16 cellular contexts compared by ENCODE assay signal in the genomic region with DNA sequence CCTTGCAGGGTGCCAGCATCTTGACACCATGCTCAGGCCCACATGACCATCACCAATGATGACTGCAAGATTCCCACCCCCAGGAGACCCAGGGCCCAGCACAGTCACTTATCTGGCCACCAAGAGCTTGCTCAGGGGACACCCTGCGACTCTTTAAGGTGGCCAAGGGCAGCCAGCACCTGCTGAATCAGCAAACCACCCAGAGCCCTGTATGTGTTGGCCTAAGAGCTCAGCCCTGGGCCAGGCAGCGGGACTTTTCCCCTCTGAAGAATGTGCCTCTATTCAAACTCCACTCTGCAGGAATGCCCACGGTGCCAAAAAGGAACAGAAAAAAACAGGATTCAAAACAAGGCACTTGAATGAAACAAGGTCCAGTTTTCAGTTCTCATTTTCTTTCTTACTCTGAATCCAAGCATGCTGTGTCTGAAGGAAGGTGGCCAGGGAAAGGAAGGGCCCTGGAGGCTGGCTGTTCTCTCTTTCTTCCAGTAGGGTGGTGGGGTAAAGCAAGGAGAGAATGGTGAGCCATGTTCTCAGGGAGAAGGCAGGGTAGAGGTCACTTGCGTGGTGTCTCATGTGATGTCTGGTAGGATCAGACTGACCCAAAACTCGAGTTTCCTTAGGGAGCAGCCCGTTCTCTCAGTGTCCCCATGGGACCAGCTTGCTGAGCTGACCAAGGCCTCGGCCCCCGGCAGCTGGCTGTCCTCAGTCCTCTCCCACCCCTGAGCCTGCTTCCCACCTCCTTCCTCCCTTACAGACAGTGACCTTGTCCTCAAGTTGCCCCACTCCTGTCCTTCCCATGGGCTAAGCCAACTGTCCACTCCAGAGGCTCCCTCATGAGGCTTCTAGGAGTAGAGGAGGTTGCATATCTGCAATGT.
DNase-seq lines count a peak whose midpoint lies in the region; ATAC-seq and TF ChIP-seq lines count a peak whose summit lies in the region.
"Had no signal": no experiment of that assay in that cellular context is flagged by ENCODE, and none has a peak within 500 bp of the region (broad histone marks: within the 10 kb centered on the region; RNA-seq: fewer than 3 reads in every experiment).

No MANE protein-coding gene starts in this region.

- ATAC-seq in WTC11 (peak; percentile 44; the same call in 1 of the 2 replicates), HG03378 (IDR thresholded peaks at IDR 0.05; ENCODE audit: unreplicated experiment) (no peak), HG03135 (IDR thresholded peaks at IDR 0.05; ENCODE audit: unreplicated experiment) (no peak)
- ATAC-seq: K562 had no signal

- no peak for TF ChIP-seq EP300 in esophagus muscularis mucosa (IDR thresholded peaks at IDR 0.05)

- H3K27me3 ChIP-seq in esophagus muscularis mucosa, result no peaks in the 10 kb centered on the region
- H3K27me3 ChIP-seq in subcutaneous abdominal adipose tissue (ENCODE audit: control insufficient read depth in 5 of 5, insufficient read depth in 4 of 5, low read length in 5 of 5), result no peaks in the 10 kb centered on the region
- H3K27me3 ChIP-seq: SJCRH30 had no signal

- POLR2A ChIA-PET in WTC11 (lab: Charles Lee), result no interaction called here

- DNase-seq in WTC11 (ENCODE audit: low spot score) (no peak), esophagus muscularis mucosa (ENCODE audit: extremely low spot score) (no peak), medulla oblongata (ENCODE audit: extremely low spot score) (peak; percentile 57), KG1 (lab: John Stamatoyannopoulos, UW) (no peak), amniotic stem cell (lab: John Stamatoyannopoulos, UW) (no peak)
- DNase-seq: activated CD4-positive, alpha-beta T cell treated with anti-CD3 and anti-CD28 coated beads, Interleukin-2, amount 10 ng/mL, durations not matched to agents 7 days and 5 days; activated T-cell treated with anti-CD3 and anti-CD28 coated beads, Interleukin-2, amount 50 U/mL, for 24 hours; NCI-H1417 treated with DMSO at 0.1 percent for 48 hours; NCI-H345; SJCRH30; T-helper 9 cell had no signal

- no peaks in the 10 kb centered on the region for H3K36me3 Mint-ChIP-seq in WTC11

- no peaks in the 10 kb centered on the region for H3K27me3 Mint-ChIP-seq in WTC11 (ENCODE audit: low read depth)
- H3K27me3 Mint-ChIP-seq: activated CD4-positive, alpha-beta T cell treated with anti-CD3 and anti-CD28 coated beads, Interleukin-2, amount 10 ng/mL, durations not matched to agents 7 days and 5 days; activated T-cell treated with anti-CD3 and anti-CD28 coated beads, Interleukin-2, amount 50 U/mL, for 24 hours had no signal

- H3K9ac ChIP-seq in subcutaneous abdominal adipose tissue (ENCODE audit: low read length in 5 of 5), result no peak overlapping the region
- H3K9ac ChIP-seq: GM23248 had no signal

- H3K4me1 ChIP-seq in esophagus muscularis mucosa (peaks cover 0 to 8% (median 2%) of the 10 kb centered on the region in 4 donors), subcutaneous abdominal adipose tissue (ENCODE audit: control insufficient read depth in 5 of 5, insufficient read depth in 5 of 5, low read length in 5 of 5) (peaks cover 10 to 50% (median 19%) of the 10 kb centered on the region in 5 donors)
- H3K4me1 ChIP-seq: SJCRH30 had no signal

- H3K9me3 Mint-ChIP-seq in WTC11, result no peaks in the 10 kb centered on the region
- H3K9me3 Mint-ChIP-seq: activated CD4-positive, alpha-beta T cell treated with anti-CD3 and anti-CD28 coated beads, Interleukin-2, amount 10 ng/mL, durations not matched to agents 7 days and 5 days; activated T-cell treated with anti-CD3 and anti-CD28 coated beads, Interleukin-2, amount 50 U/mL, for 24 hours had no signal

- intact Hi-C loops in esophagus muscularis mucosa (cut with DNase I), result no loop called here

- H3K9me3 ChIP-seq in esophagus muscularis mucosa, result no peaks in the 10 kb centered on the region
- H3K9me3 ChIP-seq in subcutaneous abdominal adipose tissue (ENCODE audit: control insufficient read depth in 5 of 5, low read length in 5 of 5), result no peaks in the 10 kb centered on the region
- H3K9me3 ChIP-seq: SJCRH30 had no signal

- no peak overlapping the region for H3K4me3 ChIP-seq in esophagus muscularis mucosa
- no peak overlapping the region for H3K4me3 ChIP-seq in subcutaneous abdominal adipose tissue (ENCODE audit: low read depth in 1 of 5, low read length in 5 of 5)
- H3K4me3 ChIP-seq: GM23248, K562, SJCRH30 had no signal

- no peak overlapping the region for H3K27ac Mint-ChIP-seq in WTC11
- H3K27ac Mint-ChIP-seq: activated CD4-positive, alpha-beta T cell treated with anti-CD3 and anti-CD28 coated beads, Interleukin-2, amount 10 ng/mL, durations not matched to agents 7 days and 5 days; activated T-cell treated with anti-CD3 and anti-CD28 coated beads, Interleukin-2, amount 50 U/mL, for 24 hours had no signal

- 76% methylated on average over 8 of the region's 8 CpGs for WGBS in esophagus muscularis mucosa

- CTCF ChIA-PET in WTC11 (lab: Charles Lee), result no interaction called here

- TF ChIP-seq CTCF in WTC11 (IDR thresholded peaks at IDR 0.05) (no peak), esophagus muscularis mucosa (IDR thresholded peaks at IDR 0.05) (no peak)

- H3K36me3 ChIP-seq in esophagus muscularis mucosa (no peaks in the 10 kb centered on the region), subcutaneous abdominal adipose tissue (ENCODE audit: control insufficient read depth in 5 of 5, insufficient read depth in 5 of 5, low read length in 5 of 5) (no peaks in the 10 kb centered on the region)
- H3K36me3 ChIP-seq: SJCRH30 had no signal

- H3K4me3 Mint-ChIP-seq in WTC11, result no peak overlapping the region
- H3K4me3 Mint-ChIP-seq: activated CD4-positive, alpha-beta T cell treated with anti-CD3 and anti-CD28 coated beads, Interleukin-2, amount 10 ng/mL, durations not matched to agents 7 days and 5 days; activated T-cell treated with anti-CD3 and anti-CD28 coated beads, Interleukin-2, amount 50 U/mL, for 24 hours had no signal

- peaks cover 3% of the 10 kb centered on the region for H3K4me1 Mint-ChIP-seq in WTC11
- H3K4me1 Mint-ChIP-seq: activated CD4-positive, alpha-beta T cell treated with anti-CD3 and anti-CD28 coated beads, Interleukin-2, amount 10 ng/mL, durations not matched to agents 7 days and 5 days had no signal

- H3K27ac ChIP-seq in esophagus muscularis mucosa (replicated peaks in 1 of 4) (peak overlapping the region; percentile 41 to 54 (median 46)), subcutaneous abdominal adipose tissue (ENCODE audit: low read depth, low read length) (peak overlapping the region; percentile 67)
- H3K27ac ChIP-seq: SJCRH30 had no signal

- TF ChIP-seq POLR2A in esophagus muscularis mucosa (IDR thresholded peaks at IDR 0.05; ENCODE audit: low read depth), result no peak

TF ChIP-seq in WTC11, 78 proteins besides CTCF, POLR2A, EP300 and RAD21:
- TF ChIP-seq, protein P1, sequence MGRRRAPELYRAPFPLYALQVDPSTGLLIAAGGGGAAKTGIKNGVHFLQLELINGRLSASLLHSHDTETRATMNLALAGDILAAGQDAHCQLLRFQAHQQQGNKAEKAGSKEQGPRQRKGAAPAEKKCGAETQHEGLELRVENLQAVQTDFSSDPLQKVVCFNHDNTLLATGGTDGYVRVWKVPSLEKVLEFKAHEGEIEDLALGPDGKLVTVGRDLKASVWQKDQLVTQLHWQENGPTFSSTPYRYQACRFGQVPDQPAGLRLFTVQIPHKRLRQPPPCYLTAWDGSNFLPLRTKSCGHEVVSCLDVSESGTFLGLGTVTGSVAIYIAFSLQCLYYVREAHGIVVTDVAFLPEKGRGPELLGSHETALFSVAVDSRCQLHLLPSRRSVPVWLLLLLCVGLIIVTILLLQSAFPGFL (CRISPR knock-in tag; IDR thresholded peaks at IDR 0.05; ENCODE audit: borderline replicate concordance), result no peak
- no peak for TF ChIP-seq ZNF138 (CRISPR knock-in tag; conservative IDR thresholded peaks at IDR 0.05)
- TF ChIP-seq JUN (CRISPR knock-in tag; IDR thresholded peaks at IDR 0.05), result no peak
- TF ChIP-seq PRRX2 (CRISPR knock-in tag; IDR thresholded peaks at IDR 0.05), result no peak
- TF ChIP-seq MXD4 (CRISPR knock-in tag; IDR thresholded peaks at IDR 0.05; ENCODE audit: borderline replicate concordance), result no peak
- TF ChIP-seq, protein P2, sequence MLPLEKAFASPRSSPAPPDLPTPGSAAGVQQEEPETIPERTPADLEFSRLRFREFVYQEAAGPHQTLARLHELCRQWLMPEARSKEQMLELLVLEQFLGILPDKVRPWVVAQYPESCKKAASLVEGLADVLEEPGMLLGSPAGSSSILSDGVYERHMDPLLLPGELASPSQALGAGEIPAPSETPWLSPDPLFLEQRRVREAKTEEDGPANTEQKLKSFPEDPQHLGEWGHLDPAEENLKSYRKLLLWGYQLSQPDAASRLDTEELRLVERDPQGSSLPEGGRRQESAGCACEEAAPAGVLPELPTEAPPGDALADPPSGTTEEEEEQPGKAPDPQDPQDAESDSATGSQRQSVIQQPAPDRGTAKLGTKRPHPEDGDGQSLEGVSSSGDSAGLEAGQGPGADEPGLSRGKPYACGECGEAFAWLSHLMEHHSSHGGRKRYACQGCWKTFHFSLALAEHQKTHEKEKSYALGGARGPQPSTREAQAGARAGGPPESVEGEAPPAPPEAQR (CRISPR knock-in tag; IDR thresholded peaks at IDR 0.05), result no peak
